Comparison of ENCODE assay signal across 18 cellular contexts in the genomic region with DNA sequence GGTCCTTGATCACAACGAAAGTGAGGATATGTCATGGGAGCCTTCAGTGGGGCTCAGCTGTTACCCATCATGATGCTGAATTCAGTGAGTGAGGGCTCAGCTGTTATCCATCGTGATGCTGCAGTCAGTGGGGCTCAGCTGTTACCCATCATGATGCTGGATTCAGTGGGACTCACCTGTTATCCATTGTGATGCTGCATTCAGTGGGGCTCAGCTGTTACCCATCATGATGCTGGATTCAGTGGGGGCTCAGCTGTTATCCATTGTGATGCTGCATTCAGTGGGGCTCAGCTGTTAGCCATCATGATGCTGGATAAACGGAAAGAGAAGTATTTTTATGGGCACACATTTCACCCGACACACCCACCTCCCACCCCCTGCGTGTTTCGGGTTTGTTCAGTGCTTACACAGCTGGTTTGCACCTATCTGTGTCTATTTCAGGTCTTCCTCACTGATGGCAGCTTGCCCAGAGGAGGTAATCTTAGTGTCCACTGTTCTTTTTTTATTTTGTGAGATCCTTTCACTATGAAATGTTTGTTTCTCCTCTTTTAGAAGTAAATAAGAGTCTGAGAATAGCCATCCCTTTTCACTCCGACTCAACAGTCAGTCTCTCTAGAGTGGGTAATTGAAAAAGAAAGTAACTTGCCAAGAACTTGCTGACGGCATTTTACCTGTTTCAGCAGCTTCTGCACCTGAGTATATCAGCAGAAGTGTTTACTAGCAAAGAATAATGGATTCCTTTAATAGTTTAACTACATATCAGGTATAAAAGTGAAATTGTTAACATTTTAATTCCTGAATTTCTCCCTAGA.
DNase-seq lines count a peak whose midpoint lies in the region; ATAC-seq, FAIRE-seq and TF ChIP-seq lines count a peak whose summit lies in the region.
"Had no signal": no experiment of that assay in that cellular context is flagged by ENCODE, and none has a peak within 500 bp of the region (broad histone marks: within the 10 kb centered on the region; RNA-seq: fewer than 3 reads in every experiment).

No MANE protein-coding gene starts in this region.

- TF ChIP-seq CTCF in cardiac muscle cell (IDR thresholded peaks at IDR 0.05; ENCODE audit: low read depth, low read length) (no peak), left ventricle myocardium inferior (IDR thresholded peaks at IDR 0.05; ENCODE audit: borderline replicate concordance) (no peak), brain (conservative IDR thresholded peaks at IDR 0.05) (no peak), PC-9 (conservative IDR thresholded peaks at IDR 0.05) (no peak)

- peak; percentile 67 for FAIRE-seq in urothelium cell line (lab: Jason Lieb, UNC)

- no peak for ATAC-seq in GM21619 (IDR thresholded peaks at IDR 0.05; ENCODE audit: unreplicated experiment)
- ATAC-seq: A549; activated T-cell treated with anti-CD3 and anti-CD28 coated beads, Interleukin-2, amount 50 U/mL, for 4 hours; SK-N-SH treated with all-trans-retinoic acid at 6 μM for 48 hours had no signal

- peaks cover 47% of the 10 kb centered on the region for H3K4me1 Mint-ChIP-seq in brain
- H3K4me1 Mint-ChIP-seq: activated naive CD8-positive, alpha-beta T cell treated with anti-CD3 and anti-CD28 coated beads for 36 hours had no signal

- H3K9me3 ChIP-seq in cardiac muscle cell (ENCODE audit: low read depth) (no peaks in the 10 kb centered on the region), left ventricle myocardium inferior (replicated peaks) (no peaks in the 10 kb centered on the region), PC-9 (ENCODE audit: insufficient read depth, low read depth) (no peaks in the 10 kb centered on the region)
- H3K9me3 ChIP-seq: A549, vagina had no signal

- H4K20me1 ChIP-seq in PC-9 (ENCODE audit: insufficient read depth) = no peaks in the 10 kb centered on the region

- peaks cover 46% of the 10 kb centered on the region for H3K36me3 Mint-ChIP-seq in brain

- no peaks in the 10 kb centered on the region for H3K9me2 ChIP-seq in PC-9 (ENCODE audit: insufficient read depth)

- H3K27me3 ChIP-seq in cardiac muscle cell (no peaks in the 10 kb centered on the region), left ventricle myocardium inferior (ENCODE audit: low read depth) (no peaks in the 10 kb centered on the region), PC-9 (ENCODE audit: insufficient read depth, low read depth) (no peaks in the 10 kb centered on the region)
- H3K27me3 ChIP-seq: vagina had no signal

- peaks cover 0 to 8% (median 3%) of the 10 kb centered on the region in 5 experiments for H3K9me3 Mint-ChIP-seq in brain
- H3K9me3 Mint-ChIP-seq: activated naive CD8-positive, alpha-beta T cell treated with anti-CD3 and anti-CD28 coated beads for 36 hours; activated T-cell treated with anti-CD3 and anti-CD28 coated beads, Interleukin-2, amount 50 U/mL, for 4 hours; CD8-positive, alpha-beta memory T cell; H9 had no signal

- no peaks in the 10 kb centered on the region for H3K27me3 Mint-ChIP-seq in brain
- H3K27me3 Mint-ChIP-seq: activated naive CD8-positive, alpha-beta T cell treated with anti-CD3 and anti-CD28 coated beads for 36 hours; CD8-positive, alpha-beta memory T cell had no signal

- POLR2A ChIA-PET in PC-9 (lab: Charles Lee; ENCODE audit: unreplicated experiment) = interaction anchor here (0.6 kb wide), 1 partner anchor 69 kb away, joined by 9 read pairs; no protein-coding TSS in a partner anchor

- BruUV-seq in PC-9 (replicated peaks; lab: Mats Ljungman, UMichigan) = no TSS peak

- H3K36me3 ChIP-seq in cardiac muscle cell = no peaks in the 10 kb centered on the region
- H3K36me3 ChIP-seq in left ventricle myocardium inferior = no peaks in the 10 kb centered on the region
- H3K36me3 ChIP-seq in PC-9 (ENCODE audit: low read depth) = no peaks in the 10 kb centered on the region

- DNase-seq in cardiac muscle cell (ENCODE audit: low read depth in 1 of 2, low spot score in 1 of 2) (no peak), left ventricle myocardium inferior (no peak), NCI-H345 (lab: John Stamatoyannopoulos, UW) (peak; percentile 71), urothelium cell line (ENCODE audit: low spot score) (no peak), HK-2 (ENCODE audit: unreplicated experiment) (no peak), PC-9 (no peak)
- DNase-seq: activated naive CD8-positive, alpha-beta T cell treated with anti-CD3 and anti-CD28 coated beads for 36 hours; activated T-cell treated with anti-CD3 and anti-CD28 coated beads, Interleukin-2, amount 50 U/mL, for 4 hours; CD8-positive, alpha-beta memory T cell; H9; NCI-H446 treated with DMSO at 0.1 percent for 48 hours; stimulated activated CD4-positive, alpha-beta T cell treated with anti-CD3 and anti-CD28 coated beads, Interleukin-15, amount 100 ng/mL, for 24 hours had no signal

- H3K4me3 ChIP-seq in cardiac muscle cell (no peak overlapping the region), left ventricle myocardium inferior (no peak overlapping the region), PC-9 (no peak overlapping the region)
- H3K4me3 ChIP-seq: A549, vagina had no signal

- H3K79me2 ChIP-seq in PC-9 (ENCODE audit: low read depth) = no peaks in the 10 kb centered on the region

- intact Hi-C loops in left ventricle myocardium inferior (cut with micrococcal nuclease) (no loop called here), PC-9 (cut with micrococcal nuclease; ENCODE audit: unreplicated experiment) (no loop called here)

- H2AFZ ChIP-seq in PC-9 = no peak overlapping the region

- no peak overlapping the region for H3K4me3 Mint-ChIP-seq in brain
- H3K4me3 Mint-ChIP-seq: activated naive CD8-positive, alpha-beta T cell treated with anti-CD3 and anti-CD28 coated beads for 36 hours; activated T-cell treated with anti-CD3 and anti-CD28 coated beads, Interleukin-2, amount 50 U/mL, for 4 hours; H9; neural crest cell had no signal

- H3K4me2 ChIP-seq in PC-9 = no peak overlapping the region
- H3K4me2 ChIP-seq: A549 had no signal

- H3F3A ChIP-seq in PC-9 (ENCODE audit: insufficient read depth, low read depth) = peaks cover 22% of the 10 kb centered on the region

- CTCF ChIA-PET in PC-9 (lab: Charles Lee) = no interaction called here

- H3K4me1 ChIP-seq in cardiac muscle cell (ENCODE audit: low read depth) (peaks cover 34% of the 10 kb centered on the region), left ventricle myocardium inferior (peaks cover 18% of the 10 kb centered on the region), PC-9 (replicated peaks; ENCODE audit: insufficient read depth) (peaks cover 20% of the 10 kb centered on the region)
- H3K4me1 ChIP-seq: A549 had no signal

- peak overlapping the region in 3 of 5 experiments; percentile 54 to 69 (median 63) for H3K27ac Mint-ChIP-seq in brain
- H3K27ac Mint-ChIP-seq: activated naive CD8-positive, alpha-beta T cell treated with anti-CD3 and anti-CD28 coated beads for 36 hours; CD8-positive, alpha-beta memory T cell; H9 had no signal

- H3K27ac ChIP-seq in cardiac muscle cell (peak overlapping the region; percentile 6), left ventricle myocardium inferior (replicated peaks) (no peak overlapping the region), PC-9 (no peak overlapping the region)
- H3K27ac ChIP-seq: A549, vagina had no signal
